8 cellular contexts compared by ENCODE assay signal in genomic region chr9:14616188-14616982, GRCh38.
DNase-seq lines count a peak whose midpoint lies in the region; ATAC-seq and TF ChIP-seq lines count a peak whose summit lies in the region.

No MANE protein-coding gene starts in this region.

- POLR2A ChIA-PET in PC-3 (lab: Charles Lee; ENCODE audit: unreplicated experiment), result no interaction called here

- CTCF ChIA-PET in PC-3 (lab: Charles Lee), result interaction anchor here (0.7 kb wide), 1 partner anchor 163 kb away, joined by 3 read pairs; no protein-coding TSS in a partner anchor

- H2AFZ ChIP-seq in PC-3 (ENCODE audit: low read length), result no peak overlapping the region

- H3K36me3 Mint-ChIP-seq in endothelial cell (ENCODE audit: low read depth, unreplicated experiment), result no peaks in the 10 kb centered on the region
- no peaks in the 10 kb centered on the region for H3K36me3 Mint-ChIP-seq in naive B cell
- H3K36me3 Mint-ChIP-seq in activated T-helper 17 cell treated with anti-CD3 and anti-CD28 coated beads, Interleukin-2, amount 50 U/mL, for 72 hours (ENCODE audit: low read depth), result peaks cover 12% of the 10 kb centered on the region

- no TSS peak for BruUV-seq in PC-3 (replicated peaks; lab: Mats Ljungman, UMichigan)

- no peaks in the 10 kb centered on the region for H3K9me3 ChIP-seq in PC-3 (ENCODE audit: low read length)

- ATAC-seq in GM21381 (IDR thresholded peaks at IDR 0.05; ENCODE audit: unreplicated experiment), result peak; percentile 69
- ATAC-seq in PC-3, result peak; percentile 65
- peak in 1 of 2 donors; percentile 59 for ATAC-seq in naive B cell (ENCODE audit: low read depth in 2 of 2)
- no peak for ATAC-seq in activated T-helper 17 cell treated with anti-CD3 and anti-CD28 coated beads, Interleukin-2, amount 50 U/mL, for 72 hours (replicated peaks)

- H3K9ac ChIP-seq in PC-3 (ENCODE audit: low read length), result no peak overlapping the region

- no peaks in the 10 kb centered on the region for H4K20me1 ChIP-seq in PC-3 (ENCODE audit: low read length)

- no peaks in the 10 kb centered on the region for H3K4me1 ChIP-seq in PC-3 (ENCODE audit: insufficient read depth, low read length)

- no peak overlapping the region for H3K4me2 ChIP-seq in PC-3 (ENCODE audit: low read length)

- H3K9me2 ChIP-seq in PC-3 (replicated peaks; ENCODE audit: low read length), result no peaks in the 10 kb centered on the region

- DNase-seq in ELR (ENCODE audit: low read depth) (peak; percentile 75), HL-60 (ENCODE audit: low read depth in 1 of 2, low spot score in 1 of 2) (peak in 1 of 2 experiments; percentile 1), PC-3 (peak; percentile 64), endothelial cell (ENCODE audit: low spot score) (no peak), naive B cell (peak; percentile 32), NCI-H524 treated with DMSO at 0.1 percent for 48 hours (lab: John Stamatoyannopoulos, UW) (no peak)

- no peaks in the 10 kb centered on the region for H3F3A ChIP-seq in PC-3 (ENCODE audit: low read length, unreplicated experiment)

- no peaks in the 10 kb centered on the region for H3K9me3 Mint-ChIP-seq in endothelial cell (ENCODE audit: unreplicated experiment)
- H3K9me3 Mint-ChIP-seq in naive B cell, result no peaks in the 10 kb centered on the region
- no peaks in the 10 kb centered on the region for H3K9me3 Mint-ChIP-seq in activated T-helper 17 cell treated with anti-CD3 and anti-CD28 coated beads, Interleukin-2, amount 50 U/mL, for 72 hours

- H3K79me2 ChIP-seq in PC-3 (ENCODE audit: low read length), result no peaks in the 10 kb centered on the region

- peaks cover 4% of the 10 kb centered on the region for H3K4me1 Mint-ChIP-seq in endothelial cell (ENCODE audit: unreplicated experiment)
- H3K4me1 Mint-ChIP-seq in naive B cell, result no peaks in the 10 kb centered on the region
- no peaks in the 10 kb centered on the region for H3K4me1 Mint-ChIP-seq in activated T-helper 17 cell treated with anti-CD3 and anti-CD28 coated beads, Interleukin-2, amount 50 U/mL, for 72 hours

- no peak overlapping the region for H3K27ac ChIP-seq in HL-60 (replicated peaks)
- H3K27ac ChIP-seq in PC-3 (ENCODE audit: low read length), result no peak overlapping the region

- H3K4me3 ChIP-seq in HL-60 (replicated peaks; ENCODE audit: insufficient read depth, low read length) (no peak overlapping the region), PC-3 (ENCODE audit: low read length) (no peak overlapping the region)

- intact Hi-C loops in PC-3 (cut with micrococcal nuclease), result loop anchor here (1.0 to 5.0 kb wide), 4 partner anchors 36 to 152 kb away; no protein-coding TSS in a partner anchor

- no peaks in the 10 kb centered on the region; the same call in 1 of the 2 replicates for H3K36me3 ChIP-seq in PC-3 (ENCODE audit: low read depth, low read length)

- H3K4me3 Mint-ChIP-seq in endothelial cell (ENCODE audit: unreplicated experiment) (no peak overlapping the region), naive B cell (no peak overlapping the region)
- H3K4me3 Mint-ChIP-seq in activated T-helper 17 cell treated with anti-CD3 and anti-CD28 coated beads, Interleukin-2, amount 50 U/mL, for 72 hours, result no peak overlapping the region

- H3K27ac Mint-ChIP-seq in endothelial cell (ENCODE audit: unreplicated experiment) (no peak overlapping the region), naive B cell (peak overlapping the region in 1 of 6 donors; percentile 80)
- H3K27ac Mint-ChIP-seq in activated T-helper 17 cell treated with anti-CD3 and anti-CD28 coated beads, Interleukin-2, amount 50 U/mL, for 72 hours, result no peak overlapping the region

- H3K27me3 ChIP-seq in HL-60 (ENCODE audit: insufficient read depth, poor library complexity, severe bottlenecking) (no peaks in the 10 kb centered on the region), PC-3 (ENCODE audit: low read length) (no peaks in the 10 kb centered on the region)

- TF ChIP-seq CTCF in HL-60 (IDR thresholded peaks at IDR 0.05; ENCODE audit: insufficient read depth, low read length) (peak; percentile 2), PC-3 (conservative IDR thresholded peaks at IDR 0.05; ENCODE audit: low read depth, low read length) (peak; percentile 76), endothelial cell (IDR thresholded peaks at IDR 0.05; ENCODE audit: unreplicated experiment) (peak; percentile 65)

- H3K27me3 Mint-ChIP-seq in endothelial cell (ENCODE audit: unreplicated experiment) (peaks cover 2% of the 10 kb centered on the region), naive B cell (no peaks in the 10 kb centered on the region)
- no peaks in the 10 kb centered on the region for H3K27me3 Mint-ChIP-seq in activated T-helper 17 cell treated with anti-CD3 and anti-CD28 coated beads, Interleukin-2, amount 50 U/mL, for 72 hours

Comparison
In these comparisons a context has a peak if more than half of its experiments do, and no peak if none do; other contexts are left out.
1. DNase-seq: peak in ELR (single experiment), PC-3 (single experiment) and naive B cell (single experiment); none in endothelial cell (single experiment) and NCI-H524 treated with DMSO at 0.1 percent for 48 hours (single experiment).
2. CTCF ChIP-seq: peak in every context shown above with its lines; median percentile 76 in PC-3; 65 in endothelial cell; 2 in HL-60.